In genomic region chr18:79440316-79440715, GRCh38 we compare ENCODE assay signal across 14 cellular contexts. TPM values are rescaled to one million over a fixed set of nuclear protein-coding genes. Genes with fewer than 3 reads are reported as not detected.
DNase-seq lines count a peak whose midpoint lies in the region; ATAC-seq and TF ChIP-seq lines count a peak whose summit lies in the region.
"Had no signal": no experiment of that assay in that cellular context is flagged by ENCODE, and none has a peak within 500 bp of the region (broad histone marks: within the 10 kb centered on the region; RNA-seq: fewer than 3 reads in every experiment).

No MANE protein-coding gene starts in this region.

- WGBS in mammary epithelial cell (ENCODE audit: low coverage, missing lambda C conversion rate): 87% methylated on average over 6 of the region's 14 CpGs

- H3K27ac ChIP-seq in HEK293 (ENCODE audit: extremely low read depth, low read depth, low read length): no peak overlapping the region
- H3K27ac ChIP-seq in osteoblast (ENCODE audit: low read depth, low read length): no peak overlapping the region
- H3K27ac ChIP-seq in mammary epithelial cell (ENCODE audit: insufficient read depth, low read depth, low read length): no peak overlapping the region
- H3K27ac ChIP-seq: A549, HL-60 had no signal

- DNase-seq in glutamatergic neuron (no peak), progenitor cell of endocrine pancreas (ENCODE audit: low spot score, unreplicated experiment) (no peak), osteoblast (ENCODE audit: insufficient read length, low spot score, missing footprints) (no peak), mammary epithelial cell (no peak)
- no peak for DNase-seq in effector memory CD8-positive, alpha-beta T cell
- DNase-seq: BE2C, DMS53, GF-D8, GOT3, H9 had no signal

- H3K4me1 Mint-ChIP-seq in glutamatergic neuron (ENCODE audit: low read depth, unreplicated experiment): peaks cover 28% of the 10 kb centered on the region
- H3K4me1 Mint-ChIP-seq in progenitor cell of endocrine pancreas (ENCODE audit: low read depth): peaks cover 8% of the 10 kb centered on the region
- peaks cover 89% of the 10 kb centered on the region for H3K4me1 Mint-ChIP-seq in stimulated activated memory B cell treated with anti-CD40 and anti-IgM and Interleukin-4, amounts not matched to agents 10 μg/mL and 1 μg/mL and 100 μg/mL, for 72 hours
- H3K4me1 Mint-ChIP-seq in effector memory CD8-positive, alpha-beta T cell (ENCODE audit: low read depth in 2 of 2): peaks cover 26 to 27% of the 10 kb centered on the region in 2 donors

- dilution Hi-C loops in mammary epithelial cell (cut with HindIII; ENCODE audit: low sequenced_read_pairs): no loop called here

- H3K4me1 ChIP-seq in HEK293 (ENCODE audit: control insufficient read depth, insufficient read depth, low read length) (no peaks in the 10 kb centered on the region), osteoblast (ENCODE audit: insufficient read depth, low read length) (peaks cover 10% of the 10 kb centered on the region), mammary epithelial cell (ENCODE audit: insufficient read depth, low read length) (no peaks in the 10 kb centered on the region)
- H3K4me1 ChIP-seq: A549, BE2C had no signal

- no peaks in the 10 kb centered on the region for H3K27me3 ChIP-seq in osteoblast (ENCODE audit: insufficient read depth, low read length)
- no peaks in the 10 kb centered on the region for H3K27me3 ChIP-seq in mammary epithelial cell (ENCODE audit: insufficient read depth, low read length)
- H3K27me3 ChIP-seq: BE2C had no signal

- no peaks in the 10 kb centered on the region for H3K9me3 Mint-ChIP-seq in glutamatergic neuron (ENCODE audit: unreplicated experiment)
- no peaks in the 10 kb centered on the region for H3K9me3 Mint-ChIP-seq in progenitor cell of endocrine pancreas (ENCODE audit: low read depth)
- H3K9me3 Mint-ChIP-seq in stimulated activated memory B cell treated with anti-CD40 and anti-IgM and Interleukin-4, amounts not matched to agents 10 μg/mL and 1 μg/mL and 100 μg/mL, for 72 hours: no peaks in the 10 kb centered on the region
- no peaks in the 10 kb centered on the region for H3K9me3 Mint-ChIP-seq in effector memory CD8-positive, alpha-beta T cell
- H3K9me3 Mint-ChIP-seq: H9 had no signal

- H3K79me2 ChIP-seq in osteoblast (ENCODE audit: insufficient read depth, low read length): no peaks in the 10 kb centered on the region
- no peaks in the 10 kb centered on the region for H3K79me2 ChIP-seq in mammary epithelial cell (ENCODE audit: insufficient read depth, low read length)

- no TSS peak for BruUV-seq in mammary epithelial cell (replicated peaks; lab: Mats Ljungman, UMichigan)

- no peak overlapping the region for H3K4me3 ChIP-seq in HEK293 (ENCODE audit: low read depth, low read length)
- H3K4me3 ChIP-seq in osteoblast (ENCODE audit: insufficient read depth, low read length): no peak overlapping the region
- no peak overlapping the region for H3K4me3 ChIP-seq in mammary epithelial cell (replicated peaks in 1 of 3; ENCODE audit: insufficient read depth in 1 of 3, low read depth in 2 of 3, low read length in 3 of 3)
- H3K4me3 ChIP-seq: A549 had no signal

- H3K4me3 Mint-ChIP-seq in glutamatergic neuron (ENCODE audit: unreplicated experiment) (no peak overlapping the region), progenitor cell of endocrine pancreas (ENCODE audit: low read depth) (no peak overlapping the region)
- H3K4me3 Mint-ChIP-seq in stimulated activated memory B cell treated with anti-CD40 and anti-IgM and Interleukin-4, amounts not matched to agents 10 μg/mL and 1 μg/mL and 100 μg/mL, for 72 hours: no peak overlapping the region
- no peak overlapping the region for H3K4me3 Mint-ChIP-seq in effector memory CD8-positive, alpha-beta T cell
- H3K4me3 Mint-ChIP-seq: H9 had no signal

- no peak for ATAC-seq in stimulated activated memory B cell treated with anti-CD40 and anti-IgM and Interleukin-4, amounts not matched to agents 10 μg/mL and 1 μg/mL and 100 μg/mL, for 72 hours
- no peak for ATAC-seq in effector memory CD8-positive, alpha-beta T cell (replicated peaks)
- ATAC-seq: A549 had no signal

- peak overlapping the region; percentile 93 for H3K27ac Mint-ChIP-seq in glutamatergic neuron (ENCODE audit: unreplicated experiment)
- H3K27ac Mint-ChIP-seq in progenitor cell of endocrine pancreas: peak overlapping the region; percentile 16
- peak overlapping the region; percentile 19 for H3K27ac Mint-ChIP-seq in stimulated activated memory B cell treated with anti-CD40 and anti-IgM and Interleukin-4, amounts not matched to agents 10 μg/mL and 1 μg/mL and 100 μg/mL, for 72 hours
- H3K27ac Mint-ChIP-seq in effector memory CD8-positive, alpha-beta T cell: no peak overlapping the region
- H3K27ac Mint-ChIP-seq: H9 had no signal

- H3K36me3 ChIP-seq in HEK293 (ENCODE audit: control insufficient read depth in 2 of 2, insufficient read depth in 1 of 2, low read length in 2 of 2) (peaks cover 0 to 8% of the 10 kb centered on the region in 2 experiments; a peak in 2 of 3 replicates), osteoblast (ENCODE audit: insufficient read depth, low read length) (no peaks in the 10 kb centered on the region), mammary epithelial cell (ENCODE audit: insufficient read depth, low read length) (no peaks in the 10 kb centered on the region)
- H3K36me3 ChIP-seq: BE2C had no signal

- POLR2A ChIA-PET in HEK293 (lab: Yijun Ruan, JAX): no interaction called here

- H3K36me3 Mint-ChIP-seq in glutamatergic neuron (ENCODE audit: unreplicated experiment): no peaks in the 10 kb centered on the region
- H3K36me3 Mint-ChIP-seq in progenitor cell of endocrine pancreas (ENCODE audit: insufficient read depth): no peaks in the 10 kb centered on the region
- peaks cover 51% of the 10 kb centered on the region for H3K36me3 Mint-ChIP-seq in stimulated activated memory B cell treated with anti-CD40 and anti-IgM and Interleukin-4, amounts not matched to agents 10 μg/mL and 1 μg/mL and 100 μg/mL, for 72 hours
- H3K36me3 Mint-ChIP-seq in effector memory CD8-positive, alpha-beta T cell (ENCODE audit: insufficient read depth): peaks cover 40% of the 10 kb centered on the region

- intact Hi-C loops in mammary epithelial cell (cut with micrococcal nuclease): no loop called here

- H3K4me2 ChIP-seq in osteoblast (ENCODE audit: insufficient read depth, low read length) (no peak overlapping the region), mammary epithelial cell (ENCODE audit: insufficient read depth, low read depth, low read length) (no peak overlapping the region)
- H3K4me2 ChIP-seq: A549 had no signal

- H2AFZ ChIP-seq in osteoblast (ENCODE audit: low read length) (no peak overlapping the region), mammary epithelial cell (ENCODE audit: low read depth, low read length) (no peak overlapping the region)

- no peaks in the 10 kb centered on the region for H3K9me3 ChIP-seq in HEK293 (ENCODE audit: control insufficient read depth, insufficient read depth, low read depth, low read length)
- no peaks in the 10 kb centered on the region for H3K9me3 ChIP-seq in osteoblast (ENCODE audit: low read depth, low read length)
- H3K9me3 ChIP-seq in mammary epithelial cell (replicated peaks; ENCODE audit: insufficient read depth, low read length): peaks cover 51% of the 10 kb centered on the region
- H3K9me3 ChIP-seq: A549, BE2C had no signal

- CTCF ChIA-PET in HEK293 (lab: Yijun Ruan, JAX): no interaction called here
- CTCF ChIA-PET in mammary epithelial cell (lab: Charles Lee; ENCODE audit: low non-redundant PET): no interaction called here

- in situ Hi-C loops in mammary epithelial cell (cut with MboI; ENCODE audit: low sequenced_read_pairs in 2 of 2): no loop called here

- TF ChIP-seq CTCF in HEK293 (tag by site-specific recombination; IDR thresholded peaks at IDR 0.05) (no peak), glutamatergic neuron (IDR thresholded peaks at IDR 0.05; ENCODE audit: partially characterized antibody, unreplicated experiment) (no peak), progenitor cell of endocrine pancreas (IDR thresholded peaks at IDR 0.05; ENCODE audit: unreplicated experiment) (no peak), osteoblast (IDR thresholded peaks at IDR 0.05; ENCODE audit: extremely low read depth, low read depth, low read length) (no peak), mammary epithelial cell (conservative IDR thresholded peaks at IDR 0.05 in 1 of 2, IDR thresholded peaks at IDR 0.05 in 1 of 2; ENCODE audit: extremely low read depth in 1 of 2, insufficient read depth in 1 of 2, low read depth in 1 of 2, low read length in 2 of 2) (no peak)

- peaks cover 23% of the 10 kb centered on the region for H4K20me1 ChIP-seq in osteoblast (ENCODE audit: insufficient read depth, low read length)
- no peaks in the 10 kb centered on the region for H4K20me1 ChIP-seq in mammary epithelial cell (ENCODE audit: insufficient read depth, low read length)

- no peak overlapping the region for H3K9ac ChIP-seq in mammary epithelial cell (ENCODE audit: insufficient read depth, low read length)

- H3K27me3 Mint-ChIP-seq in glutamatergic neuron (ENCODE audit: unreplicated experiment) (peaks cover 8% of the 10 kb centered on the region), progenitor cell of endocrine pancreas (peaks cover 3% of the 10 kb centered on the region)
- H3K27me3 Mint-ChIP-seq in stimulated activated memory B cell treated with anti-CD40 and anti-IgM and Interleukin-4, amounts not matched to agents 10 μg/mL and 1 μg/mL and 100 μg/mL, for 72 hours: no peaks in the 10 kb centered on the region
- H3K27me3 Mint-ChIP-seq in effector memory CD8-positive, alpha-beta T cell: no peaks in the 10 kb centered on the region

TF ChIP-seq in HEK293, 187 proteins besides CTCF, POLR2A, EP300 and RAD21 (continues in another document):
- TF ChIP-seq ZIC2 (tag by site-specific recombination; IDR thresholded peaks at IDR 0.05): 0 out of 2 replicates have a peak, but pooled peaks have one; percentile 9
- TF ChIP-seq HIC1 (tag by site-specific recombination; IDR thresholded peaks at IDR 0.05): no peak

RNA-seq across cellular contexts. Expression of gene NFATC1, which starts 44.6 kb away (rescaled TPM):
- total RNA-seq in glutamatergic neuron (ENCODE audit: unreplicated experiment) (5.3 TPM), progenitor cell of endocrine pancreas (4.5 and 5.6 TPM in 2 replicates), osteoblast (5.3 and 6.2 TPM in 2 replicates), mammary epithelial cell (1 to 10 TPM; 2.7 to 3.4 TPM)
- 0.60 TPM for polyA plus RNA-seq in mammary epithelial cell
- polyA minus RNA-seq in mammary epithelial cell: 2.3 TPM

Comparison
In these comparisons a context has a peak if more than half of its experiments do, and no peak if none do; other contexts are left out.
1. H3K27ac Mint-ChIP-seq: peak in glutamatergic neuron (single experiment), progenitor cell of endocrine pancreas (single experiment) and stimulated activated memory B cell treated with anti-CD40 and anti-IgM and Interleukin-4, amounts not matched to agents 10 μg/mL and 1 μg/mL and 100 μg/mL, for 72 hours (single experiment); none in effector memory CD8-positive, alpha-beta T cell (0 of 2).